8 cellular contexts compared by ENCODE assay signal in the genomic region with DNA sequence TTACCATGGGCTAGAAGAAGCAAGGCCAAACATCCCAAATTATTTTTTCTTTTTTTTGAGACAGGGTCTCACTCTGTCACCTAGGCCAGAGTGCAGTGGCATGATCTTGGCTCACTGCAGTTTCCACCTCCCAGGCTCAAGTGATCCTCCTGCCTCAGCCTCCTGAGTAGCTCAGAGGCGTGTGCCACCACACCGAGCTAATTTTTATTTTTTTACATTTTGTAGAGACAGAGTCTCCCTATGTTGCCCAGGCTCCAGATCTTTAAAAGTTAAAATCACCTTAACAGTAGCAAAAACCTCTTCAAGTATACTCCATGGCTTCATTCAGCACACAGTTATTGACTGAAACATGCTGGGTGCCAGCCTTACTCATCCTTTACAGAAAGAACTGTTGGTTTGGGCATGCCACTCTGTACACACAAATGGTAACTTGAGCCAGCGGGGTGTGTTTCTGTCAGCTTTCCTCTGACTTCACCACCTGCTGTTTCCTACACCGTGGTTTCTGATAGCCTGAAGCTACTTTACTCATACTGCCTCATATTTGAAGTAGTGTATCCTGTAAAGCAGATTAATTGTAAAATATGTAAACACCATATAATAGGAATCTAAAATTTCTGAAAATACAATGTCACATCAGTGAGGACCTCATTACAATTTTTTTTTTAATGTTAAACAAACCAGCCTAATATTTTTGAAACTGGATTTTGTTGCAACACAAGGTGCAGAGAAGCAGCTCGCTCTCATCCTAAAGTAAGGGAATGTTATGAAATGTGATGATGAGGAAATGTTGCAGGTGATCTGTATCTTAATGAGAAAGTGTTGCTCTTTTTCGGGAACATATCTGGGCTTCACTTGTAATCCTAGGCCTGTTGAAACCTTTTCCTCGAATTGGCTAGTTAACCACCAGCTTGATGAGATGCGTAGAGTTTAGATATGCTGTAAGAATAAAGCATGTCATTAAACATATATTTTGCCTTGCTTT.
DNase-seq lines count a peak whose midpoint lies in the region; ATAC-seq, FAIRE-seq and TF ChIP-seq lines count a peak whose summit lies in the region.

No MANE protein-coding gene starts in this region.

- DNase-seq in EL (peak; percentile 90), NCI-H187 treated with DMSO at 0.1 percent for 48 hours (lab: John Stamatoyannopoulos, UW) (peak; percentile 92), K562 (ENCODE audit: extremely low read depth in 1 of 4, low spot score in 3 of 4) (no peak), non-pigmented ciliary epithelial cell (ENCODE audit: low read depth) (peak; percentile 44), KG1 (lab: John Stamatoyannopoulos, UW) (no peak), GM19239 (ENCODE audit: insufficient read length, low spot score) (no peak), WERI-Rb-1 (no peak)

- TF ChIP-seq POLR2A in K562 (conservative IDR thresholded peaks at IDR 0.05): no peak

- no peak for TF ChIP-seq CTCF in K562 (IDR thresholded peaks at IDR 0.05 in 2 of 3, conservative IDR thresholded peaks at IDR 0.05 in 1 of 3; ENCODE audit: insufficient read depth in 2 of 3, low read depth in 1 of 3, low read length in 3 of 3)
- no peak for TF ChIP-seq CTCF in WERI-Rb-1 (IDR thresholded peaks at IDR 0.05; ENCODE audit: low read depth, low read length)

- no TSS peak for BruUV-seq in K562 (replicated peaks; lab: Mats Ljungman, UMichigan)

- POLR2A ChIA-PET in K562 (lab: Yijun Ruan, JAX): interaction anchor here (0.7 to 1.7 kb wide), 2 partner anchors 11 to 28 kb away, joined by 3 to 6 read pairs; no protein-coding TSS in a partner anchor

- ATAC-seq in K562: no peak
- ATAC-seq in GM19397 (IDR thresholded peaks at IDR 0.05; ENCODE audit: unreplicated experiment): no peak

- TF ChIP-seq RAD21 in K562 (CRISPR knock-in tag; conservative IDR thresholded peaks at IDR 0.05 in 1 of 2, IDR thresholded peaks at IDR 0.05 in 1 of 2): no peak

- no peaks in the 10 kb centered on the region for H3K36me3 ChIP-seq in K562 (ENCODE audit: control insufficient read depth, insufficient read depth, low read length)
- peaks cover 29% of the 10 kb centered on the region for H3K36me3 ChIP-seq in WERI-Rb-1

- in situ Hi-C loops in K562 (cut with MboI): no loop called here

- H3K9me3 ChIP-seq in K562 (replicated peaks; ENCODE audit: control insufficient read depth, insufficient read depth, low read depth, low read length): no peaks in the 10 kb centered on the region
- no peaks in the 10 kb centered on the region for H3K9me3 ChIP-seq in WERI-Rb-1 (ENCODE audit: severe bottlenecking)

- H3K9ac ChIP-seq in K562 (ENCODE audit: insufficient read depth in 1 of 2, low read depth in 2 of 2, low read length in 2 of 2): no peak overlapping the region

- CTCF ChIA-PET in K562 (lab: Yijun Ruan, JAX; ENCODE audit: low intra/inter-chr PET ratio): no interaction called here

- H3K27ac ChIP-seq in K562 (ENCODE audit: extremely low read depth, low read depth, low read length) (no peak overlapping the region), WERI-Rb-1 (no peak overlapping the region)

- FAIRE-seq in K562 (lab: Jason Lieb, UNC): peak; percentile 49
- FAIRE-seq in GM19239 (lab: Jason Lieb, UNC): no peak

- no peak for TF ChIP-seq EP300 in K562 (IDR thresholded peaks at IDR 0.05; ENCODE audit: low read length)

- intact Hi-C loops in K562 (cut with micrococcal nuclease): no loop called here

- 20% methylated on average over 8 of the region's 8 CpGs for WGBS in K562 (ENCODE audit: insufficient coverage, low coverage, missing lambda C conversion rate)

- no peaks in the 10 kb centered on the region for H3K4me1 ChIP-seq in K562 (replicated peaks in 1 of 2; ENCODE audit: control insufficient read depth in 2 of 2, insufficient read depth in 2 of 2, low read length in 2 of 2)

- H3K79me2 ChIP-seq in K562 (ENCODE audit: control insufficient read depth, insufficient read depth, low read length): no peaks in the 10 kb centered on the region

- no peak overlapping the region for H2AFZ ChIP-seq in K562 (ENCODE audit: low read depth, low read length)

- H3K4me3 ChIP-seq in K562 (no peak overlapping the region), WERI-Rb-1 (ENCODE audit: low read depth, low read length) (no peak overlapping the region)

- no peaks in the 10 kb centered on the region for H3K9me1 ChIP-seq in K562 (ENCODE audit: control insufficient read depth, insufficient read depth, low read length)

- H4K20me1 ChIP-seq in K562 (replicated peaks; ENCODE audit: control insufficient read depth, insufficient read depth, low read length): no peaks in the 10 kb centered on the region

- H3K4me2 ChIP-seq in K562 (ENCODE audit: insufficient read depth, low read length): no peak overlapping the region

- H3K27me3 ChIP-seq in K562 (ENCODE audit: control insufficient read depth in 2 of 2, insufficient read depth in 2 of 2, low read length in 2 of 2): no peaks in the 10 kb centered on the region
- no peaks in the 10 kb centered on the region for H3K27me3 ChIP-seq in WERI-Rb-1 (ENCODE audit: insufficient read depth, low read depth, severe bottlenecking)

TF ChIP-seq in K562, 482 proteins besides CTCF, POLR2A, EP300 and RAD21:
- TF ChIP-seq FOS (IDR thresholded peaks at IDR 0.05; ENCODE audit: extremely low read depth, insufficient read length) (no peak), CEBPB (tag; IDR thresholded peaks at IDR 0.05) (peak; percentile 70)

Comparison
In these comparisons a context has a peak if more than half of its experiments do, and no peak if none do; other contexts are left out.
1. DNase-seq: peak in EL (single experiment), NCI-H187 treated with DMSO at 0.1 percent for 48 hours (single experiment) and non-pigmented ciliary epithelial cell (single experiment); none in K562 (0 of 4), KG1 (single experiment), GM19239 (single experiment) and WERI-Rb-1 (single experiment).